In the genomic region with DNA sequence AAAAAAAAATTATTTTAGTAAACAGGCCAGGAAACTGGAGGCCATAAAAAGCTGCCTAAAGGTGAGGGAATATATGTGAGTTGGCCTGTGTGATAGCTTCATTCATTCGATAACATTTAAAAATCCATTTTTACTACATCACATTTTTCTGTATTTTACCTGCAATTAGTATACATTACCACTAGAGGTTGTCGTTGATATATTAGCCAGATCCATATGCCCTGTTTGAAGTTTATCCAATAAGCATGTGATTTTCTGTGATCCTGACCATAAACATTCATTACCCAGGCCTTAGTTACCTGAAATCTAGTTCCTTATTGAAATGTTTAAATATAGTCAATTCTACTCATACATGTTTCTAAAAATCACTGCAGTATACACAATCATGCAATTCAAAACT, we compare ENCODE assay signal across 19 cellular contexts.
A peak's percentile ranks its signal among the peaks of the same experiment; 100 is the strongest.
DNase-seq lines count a peak whose midpoint lies in the region; ATAC-seq and TF ChIP-seq lines count a peak whose summit lies in the region.
"Had no signal": no experiment of that assay in that cellular context is flagged by ENCODE, and none has a peak within 500 bp of the region (broad histone marks: within the 10 kb centered on the region; RNA-seq: fewer than 3 reads in every experiment).

No MANE protein-coding gene starts in this region.

- no peak overlapping the region for H3K27ac Mint-ChIP-seq in type B pancreatic cell
- no peak overlapping the region for H3K27ac Mint-ChIP-seq in effector memory CD8-positive, alpha-beta T cell

- DNase-seq in SK-N-SH (no peak), PC-9 (no peak), fibroblast of mammary gland (ENCODE audit: low read depth) (no peak), type B pancreatic cell (ENCODE audit: extremely low spot score, unreplicated experiment) (no peak)
- no peak for DNase-seq in activated CD4-positive, alpha-beta T cell treated with anti-CD3 and anti-CD28 coated beads for 4 hours
- DNase-seq in effector memory CD8-positive, alpha-beta T cell, result no peak
- DNase-seq: activated CD8-positive, alpha-beta memory T cell treated with anti-CD3 and anti-CD28 coated beads for 24 hours; GDM1; left cardiac atrium; NCI-H1436; NCI-H345; NK-92 treated with Interleukin-12 subunit alpha and Interleukin-12 subunit beta, amount 100 ng/mL, for 24 hours; ovary; thyroid gland had no signal

- no peaks in the 10 kb centered on the region for H3K27me3 Mint-ChIP-seq in type B pancreatic cell
- peaks cover 29 to 45% of the 10 kb centered on the region in 2 donors for H3K27me3 Mint-ChIP-seq in effector memory CD8-positive, alpha-beta T cell

- CTCF ChIA-PET in SK-N-SH (lab: Yijun Ruan, JAX) (interaction anchor here (0.8 to 4.9 kb wide), 5 partner anchors 9 to 184 kb away, joined by 3 to 22 read pairs (median 3); no protein-coding TSS in a partner anchor), PC-9 (lab: Charles Lee) (interaction anchor here (0.7 kb wide), 1 partner anchor 89 kb away, joined by 3 read pairs; no protein-coding TSS in a partner anchor)

- 83% methylated on average over 2 of the region's 2 CpGs for WGBS in SK-N-SH (ENCODE audit: low lambda C conversion rate)

- H2AFZ ChIP-seq in SK-N-SH (ENCODE audit: low read depth) (no peak overlapping the region), PC-9 (no peak overlapping the region)
- H2AFZ ChIP-seq: hepatocyte had no signal

- H3K36me3 ChIP-seq in SK-N-SH (replicated peaks in 1 of 2; ENCODE audit: control insufficient read depth in 1 of 2, insufficient read depth in 2 of 2, low read length in 1 of 2) (peaks cover 7 to 34% of the 10 kb centered on the region in 2 experiments), PC-9 (ENCODE audit: low read depth) (no peaks in the 10 kb centered on the region)
- H3K36me3 ChIP-seq: ovary, thyroid gland had no signal

- H3K9ac ChIP-seq in SK-N-SH, result no peak overlapping the region

- no peak overlapping the region; a peak in 1 of 4 replicates for H3K4me3 ChIP-seq in SK-N-SH (ENCODE audit: low read depth in 2 of 2, low read length in 1 of 2)
- H3K4me3 ChIP-seq in PC-9, result no peak overlapping the region
- H3K4me3 ChIP-seq in fibroblast of mammary gland (ENCODE audit: control insufficient read depth, low read depth, low read length), result no peak overlapping the region
- H3K4me3 ChIP-seq: coronary artery, hepatocyte, ovary, thyroid gland had no signal

- BruUV-seq in PC-9 (replicated peaks; lab: Mats Ljungman, UMichigan), result no TSS peak

- no peaks in the 10 kb centered on the region for H3K9me3 Mint-ChIP-seq in type B pancreatic cell
- peaks cover 0 to 2% of the 10 kb centered on the region in 2 donors for H3K9me3 Mint-ChIP-seq in effector memory CD8-positive, alpha-beta T cell

- no peak for TF ChIP-seq EP300 in SK-N-SH (IDR thresholded peaks at IDR 0.05; ENCODE audit: borderline replicate concordance in 1 of 2, low read depth in 1 of 2, low read length in 1 of 2)

- intact Hi-C loops in PC-9 (cut with micrococcal nuclease; ENCODE audit: unreplicated experiment), result no loop called here

- no peak overlapping the region for H3K4me2 ChIP-seq in SK-N-SH
- no peak overlapping the region for H3K4me2 ChIP-seq in PC-9
- H3K4me2 ChIP-seq: hepatocyte had no signal

- no peak for ATAC-seq in SK-N-SH treated with all-trans-retinoic acid at 6 μM for 48 hours
- ATAC-seq in GM21825 (IDR thresholded peaks at IDR 0.05; ENCODE audit: unreplicated experiment), result no peak
- no peak for ATAC-seq in effector memory CD8-positive, alpha-beta T cell (replicated peaks)
- ATAC-seq: esophagus mucosa, left cardiac atrium had no signal

- peaks cover 35% of the 10 kb centered on the region for H3K4me1 Mint-ChIP-seq in type B pancreatic cell (ENCODE audit: unreplicated experiment)
- no peaks in the 10 kb centered on the region for H3K4me1 Mint-ChIP-seq in effector memory CD8-positive, alpha-beta T cell (ENCODE audit: low read depth in 2 of 2)

- H3K9me3 ChIP-seq in SK-N-SH (no peaks in the 10 kb centered on the region), PC-9 (ENCODE audit: insufficient read depth, low read depth) (0 out of 2 replicates have a peak, but pooled peaks cover 7% of the 10 kb centered on the region)
- H3K9me3 ChIP-seq: ovary, thyroid gland had no signal

- peaks cover 41% of the 10 kb centered on the region for H3K36me3 Mint-ChIP-seq in type B pancreatic cell
- H3K36me3 Mint-ChIP-seq in effector memory CD8-positive, alpha-beta T cell (ENCODE audit: insufficient read depth), result no peaks in the 10 kb centered on the region

- H3K27me3 ChIP-seq in SK-N-SH (ENCODE audit: insufficient read depth), result no peaks in the 10 kb centered on the region
- no peaks in the 10 kb centered on the region for H3K27me3 ChIP-seq in PC-9 (ENCODE audit: insufficient read depth, low read depth)
- H3K27me3 ChIP-seq: hepatocyte, ovary, thyroid gland had no signal

- no peak overlapping the region for H3K4me3 Mint-ChIP-seq in type B pancreatic cell
- no peak overlapping the region for H3K4me3 Mint-ChIP-seq in effector memory CD8-positive, alpha-beta T cell

- TF ChIP-seq CTCF in SK-N-SH (IDR thresholded peaks at IDR 0.05) (peak; percentile 43), PC-9 (conservative IDR thresholded peaks at IDR 0.05) (peak; percentile 39; the same call in 1 of the 2 replicates), fibroblast of mammary gland (conservative IDR thresholded peaks at IDR 0.05; ENCODE audit: control insufficient read depth, insufficient read depth, low read depth, low read length) (peak; percentile 40), type B pancreatic cell (conservative IDR thresholded peaks at IDR 0.05) (peak; percentile 61)

- no peak for TF ChIP-seq RAD21 in SK-N-SH (IDR thresholded peaks at IDR 0.05; ENCODE audit: low read length)

- H3F3A ChIP-seq in SK-N-SH (replicated peaks; ENCODE audit: insufficient read depth) (peaks cover 15% of the 10 kb centered on the region), PC-9 (ENCODE audit: insufficient read depth, low read depth) (no peaks in the 10 kb centered on the region)

- H4K20me1 ChIP-seq in SK-N-SH (ENCODE audit: insufficient read depth) (no peaks in the 10 kb centered on the region), PC-9 (ENCODE audit: insufficient read depth) (no peaks in the 10 kb centered on the region)

- H3K9me2 ChIP-seq in SK-N-SH (no peaks in the 10 kb centered on the region), PC-9 (ENCODE audit: insufficient read depth) (no peaks in the 10 kb centered on the region)

- POLR2A ChIA-PET in SK-N-SH (lab: Yijun Ruan, JAX), result no interaction called here
- POLR2A ChIA-PET in PC-9 (lab: Charles Lee; ENCODE audit: unreplicated experiment), result no interaction called here

- peaks cover 0 to 12% of the 10 kb centered on the region in 2 experiments; a peak in 2 of 4 replicates for H3K4me1 ChIP-seq in SK-N-SH (ENCODE audit: control insufficient read depth in 1 of 2, insufficient read depth in 2 of 2, low read depth in 1 of 2, low read length in 1 of 2)
- H3K4me1 ChIP-seq in PC-9 (replicated peaks; ENCODE audit: insufficient read depth), result no peaks in the 10 kb centered on the region
- H3K4me1 ChIP-seq: thyroid gland had no signal

- no peaks in the 10 kb centered on the region for H3K79me2 ChIP-seq in SK-N-SH (ENCODE audit: insufficient read depth)
- no peaks in the 10 kb centered on the region for H3K79me2 ChIP-seq in PC-9 (ENCODE audit: low read depth)
- H3K79me2 ChIP-seq: hepatocyte had no signal

- H3K27ac ChIP-seq in SK-N-SH (ENCODE audit: low read depth in 2 of 2, low read length in 1 of 2), result no peak overlapping the region
- no peak overlapping the region for H3K27ac ChIP-seq in PC-9
- H3K27ac ChIP-seq: coronary artery, hepatocyte, ovary, thyroid gland had no signal

TF ChIP-seq in SK-N-SH, 30 proteins besides CTCF, POLR2A, EP300 and RAD21 (continues in another document):
- TF ChIP-seq, protein P1, sequence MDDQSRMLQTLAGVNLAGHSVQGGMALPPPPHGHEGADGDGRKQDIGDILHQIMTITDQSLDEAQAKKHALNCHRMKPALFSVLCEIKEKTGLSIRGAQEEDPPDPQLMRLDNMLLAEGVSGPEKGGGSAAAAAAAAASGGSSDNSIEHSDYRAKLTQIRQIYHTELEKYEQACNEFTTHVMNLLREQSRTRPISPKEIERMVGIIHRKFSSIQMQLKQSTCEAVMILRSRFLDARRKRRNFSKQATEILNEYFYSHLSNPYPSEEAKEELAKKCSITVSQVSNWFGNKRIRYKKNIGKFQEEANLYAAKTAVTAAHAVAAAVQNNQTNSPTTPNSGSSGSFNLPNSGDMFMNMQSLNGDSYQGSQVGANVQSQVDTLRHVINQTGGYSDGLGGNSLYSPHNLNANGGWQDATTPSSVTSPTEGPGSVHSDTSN (IDR thresholded peaks at IDR 0.05), result no peak
- no peak for TF ChIP-seq CHD2 (IDR thresholded peaks at IDR 0.05; ENCODE audit: low read length, partially characterized antibody)
- no peak for TF ChIP-seq TCF12 (IDR thresholded peaks at IDR 0.05)
- TF ChIP-seq, protein P2, sequence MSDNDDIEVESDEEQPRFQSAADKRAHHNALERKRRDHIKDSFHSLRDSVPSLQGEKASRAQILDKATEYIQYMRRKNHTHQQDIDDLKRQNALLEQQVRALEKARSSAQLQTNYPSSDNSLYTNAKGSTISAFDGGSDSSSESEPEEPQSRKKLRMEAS (IDR thresholded peaks at IDR 0.05; ENCODE audit: low read depth), result no peak
- no peak for TF ChIP-seq SIN3A (IDR thresholded peaks at IDR 0.05; ENCODE audit: borderline replicate concordance, low read depth, low read length)
- no peak for TF ChIP-seq FOXM1 (IDR thresholded peaks at IDR 0.05; ENCODE audit: low read depth)
- TF ChIP-seq TEAD4 (IDR thresholded peaks at IDR 0.05; ENCODE audit: borderline replicate concordance, insufficient read depth), result no peak

TF ChIP-seq in SK-N-SH treated with all-trans-retinoic acid at 6 μM for 48 hours, 23 proteins besides CTCF, POLR2A, EP300 and RAD21 (continues in another document):
- TF ChIP-seq ZFP30 (CRISPR knock-in tag; IDR thresholded peaks at IDR 0.05), result no peak
- no peak for TF ChIP-seq RARB (CRISPR knock-in tag; IDR thresholded peaks at IDR 0.05)
- TF ChIP-seq, protein P3, sequence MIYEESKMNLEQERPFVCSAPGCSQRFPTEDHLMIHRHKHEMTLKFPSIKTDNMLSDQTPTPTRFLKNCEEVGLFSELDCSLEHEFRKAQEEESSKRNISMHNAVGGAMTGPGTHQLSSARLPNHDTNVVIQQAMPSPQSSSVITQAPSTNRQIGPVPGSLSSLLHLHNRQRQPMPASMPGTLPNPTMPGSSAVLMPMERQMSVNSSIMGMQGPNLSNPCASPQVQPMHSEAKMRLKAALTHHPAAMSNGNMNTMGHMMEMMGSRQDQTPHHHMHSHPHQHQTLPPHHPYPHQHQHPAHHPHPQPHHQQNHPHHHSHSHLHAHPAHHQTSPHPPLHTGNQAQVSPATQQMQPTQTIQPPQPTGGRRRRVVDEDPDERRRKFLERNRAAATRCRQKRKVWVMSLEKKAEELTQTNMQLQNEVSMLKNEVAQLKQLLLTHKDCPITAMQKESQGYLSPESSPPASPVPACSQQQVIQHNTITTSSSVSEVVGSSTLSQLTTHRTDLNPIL (CRISPR knock-in tag; IDR thresholded peaks at IDR 0.05; ENCODE audit: low read depth), result no peak
- no peak for TF ChIP-seq BACH2 (CRISPR knock-in tag; IDR thresholded peaks at IDR 0.05; ENCODE audit: borderline replicate concordance)
- no peak for TF ChIP-seq ZNF70 (CRISPR knock-in tag; IDR thresholded peaks at IDR 0.05)
- TF ChIP-seq ARNTL (CRISPR knock-in tag; IDR thresholded peaks at IDR 0.05; ENCODE audit: borderline replicate concordance, low read depth), result no peak
- TF ChIP-seq ESRRG (CRISPR knock-in tag; IDR thresholded peaks at IDR 0.05), result no peak
- TF ChIP-seq ISL1 (CRISPR knock-in tag; IDR thresholded peaks at IDR 0.05), result no peak
